In the genomic region with DNA sequence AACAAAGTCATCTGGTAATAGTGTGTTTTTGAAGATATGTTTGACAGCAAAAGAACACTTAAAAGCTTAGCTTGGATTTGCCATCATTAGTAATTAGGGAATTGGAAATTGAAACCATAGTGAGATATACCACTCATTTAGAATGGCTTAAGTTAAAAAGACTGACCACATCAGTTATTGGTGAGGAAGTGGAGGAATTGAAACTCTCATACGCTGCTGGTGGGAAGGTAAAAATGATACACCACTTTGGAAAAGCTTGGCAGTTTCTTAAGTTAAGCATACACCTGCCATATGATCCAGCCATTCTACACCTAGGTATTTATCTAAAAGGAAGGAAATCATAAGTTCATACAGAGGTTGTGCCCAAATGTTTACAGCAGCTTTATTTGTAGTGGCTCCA, we compare ENCODE assay signal across 23 cellular contexts.
DNase-seq lines count a peak whose midpoint lies in the region; ATAC-seq and TF ChIP-seq lines count a peak whose summit lies in the region.
"Had no signal": no experiment of that assay in that cellular context is flagged by ENCODE, and none has a peak within 500 bp of the region (broad histone marks: within the 10 kb centered on the region; RNA-seq: fewer than 3 reads in every experiment).

No MANE protein-coding gene starts in this region.

- H3K4me3 Mint-ChIP-seq in memory B cell = no peak overlapping the region
- H3K4me3 Mint-ChIP-seq: activated naive CD4-positive, alpha-beta T cell treated with anti-CD3 and anti-CD28 coated beads, Interleukin-2, amount 10 ng/mL, durations not matched to agents 7 days and 5 days; CD14-positive monocyte; naive B cell; stimulated activated effector memory CD8-positive, alpha-beta T cell treated with anti-CD3 and anti-CD28 coated beads, Interleukin-12 subunit alpha, Interleukin-12 subunit beta, amount 100 ng/mL, for 72 hours had no signal

- ATAC-seq in GM18520 (IDR thresholded peaks at IDR 0.05; ENCODE audit: unreplicated experiment) (peak; percentile 41), GM21619 (IDR thresholded peaks at IDR 0.05; ENCODE audit: unreplicated experiment) (peak; percentile 38), HG02981 (IDR thresholded peaks at IDR 0.05; ENCODE audit: unreplicated experiment) (peak; percentile 59), memory B cell (ENCODE audit: low read depth) (no peak), HG03520 (IDR thresholded peaks at IDR 0.05; ENCODE audit: unreplicated experiment) (no peak)
- ATAC-seq: left lobe of liver; psoas muscle; stimulated activated effector memory CD8-positive, alpha-beta T cell treated with anti-CD3 and anti-CD28 coated beads, Interleukin-12 subunit alpha, Interleukin-12 subunit beta, amount 100 ng/mL, for 72 hours; upper lobe of right lung had no signal

- DNase-seq in memory B cell (ENCODE audit: low spot score in 2 of 2) (no peak), NCI-H526 treated with DMSO at 0.1 percent for 48 hours (lab: John Stamatoyannopoulos, UW) (no peak), GM10248 (ENCODE audit: extremely low spot score) (no peak)
- DNase-seq: activated CD4-positive, alpha-beta T cell treated with anti-CD3 and anti-CD28 coated beads, Interleukin-2, amount 50 U/mL, for 4 hours; activated naive CD4-positive, alpha-beta T cell treated with anti-CD3 and anti-CD28 coated beads, Interleukin-2, amount 10 ng/mL, durations not matched to agents 7 days and 5 days; amygdala; effector CD4-positive, alpha-beta T cell; naive B cell; NCI-H1417 treated with DMSO at 0.1 percent for 48 hours; NCI-H2081; NCI-H2227 treated with DMSO at 0.1 percent for 48 hours; NCI-H748 treated with DMSO at 0.1 percent for 48 hours; psoas muscle; sigmoid colon; stimulated activated CD4-positive, alpha-beta T cell treated with anti-CD3 and anti-CD28 coated beads, Interleukin-4, amount 100 ng/mL, for 24 hours; upper lobe of right lung had no signal

- peaks cover 31% of the 10 kb centered on the region for H3K36me3 Mint-ChIP-seq in memory B cell
- H3K36me3 Mint-ChIP-seq: activated naive CD4-positive, alpha-beta T cell treated with anti-CD3 and anti-CD28 coated beads, Interleukin-2, amount 10 ng/mL, durations not matched to agents 7 days and 5 days; stimulated activated effector memory CD8-positive, alpha-beta T cell treated with anti-CD3 and anti-CD28 coated beads, Interleukin-12 subunit alpha, Interleukin-12 subunit beta, amount 100 ng/mL, for 72 hours had no signal

- peak overlapping the region; percentile 29 for H3K27ac Mint-ChIP-seq in memory B cell
- H3K27ac Mint-ChIP-seq: activated naive CD4-positive, alpha-beta T cell treated with anti-CD3 and anti-CD28 coated beads, Interleukin-2, amount 10 ng/mL, durations not matched to agents 7 days and 5 days; CD14-positive monocyte; stimulated activated effector memory CD8-positive, alpha-beta T cell treated with anti-CD3 and anti-CD28 coated beads, Interleukin-12 subunit alpha, Interleukin-12 subunit beta, amount 100 ng/mL, for 72 hours had no signal

- no peaks in the 10 kb centered on the region for H3K9me3 Mint-ChIP-seq in memory B cell
- H3K9me3 Mint-ChIP-seq: activated naive CD4-positive, alpha-beta T cell treated with anti-CD3 and anti-CD28 coated beads, Interleukin-2, amount 10 ng/mL, durations not matched to agents 7 days and 5 days; CD14-positive monocyte; naive B cell; stimulated activated effector memory CD8-positive, alpha-beta T cell treated with anti-CD3 and anti-CD28 coated beads, Interleukin-12 subunit alpha, Interleukin-12 subunit beta, amount 100 ng/mL, for 72 hours had no signal

- no peak for TF ChIP-seq CTCF in GM10248 (IDR thresholded peaks at IDR 0.05; ENCODE audit: control extremely low read depth, extremely low read depth, low read depth, missing control alignments)

- CTCF ChIA-PET in GM10248 (lab: Yijun Ruan, JAX) = interaction anchor here (1.1 to 3.9 kb wide), 8 partner anchors 9 to 301 kb away, joined by 3 to 16 read pairs (median 4); no protein-coding TSS in a partner anchor

- H3K27me3 Mint-ChIP-seq in memory B cell = no peaks in the 10 kb centered on the region
- H3K27me3 Mint-ChIP-seq: naive B cell had no signal

- POLR2A ChIA-PET in GM10248 (lab: Yijun Ruan, JAX) = interaction anchor here (0.6 kb wide), 1 partner anchor 92 kb away, joined by 4 read pairs; no protein-coding TSS in a partner anchor

- H3K4me1 Mint-ChIP-seq in memory B cell = peaks cover 14% of the 10 kb centered on the region

Comparison
In these comparisons a context has a peak if more than half of its experiments do, and no peak if none do; other contexts are left out.
1. ATAC-seq: peak in GM18520 (single experiment), GM21619 (single experiment) and HG02981 (single experiment); none in memory B cell (single experiment) and HG03520 (single experiment).